43 cellular contexts compared by ENCODE assay signal in genomic region chr1:159431904-159432303, GRCh38. TPM values are rescaled to one million over a fixed set of nuclear protein-coding genes. Genes with fewer than 3 reads are reported as not detected.
"Had no signal": no experiment of that assay in that cellular context is flagged by ENCODE, and none has a peak within 500 bp of the region (broad histone marks: within the 10 kb centered on the region; RNA-seq: fewer than 3 reads in every experiment).

Gene OR10J4 (plus strand): TSS chr1:159432204.

- H3K4me3 Mint-ChIP-seq: activated naive CD4-positive, alpha-beta T cell treated with anti-CD3 and anti-CD28 coated beads for 36 hours; activated naive CD4-positive, alpha-beta T cell treated with anti-CD3 and anti-CD28 coated beads, Interleukin-2, amount 10 ng/mL, durations not matched to agents 7 days and 5 days; activated naive CD4-positive, alpha-beta T cell treated with anti-CD3 and anti-CD28 coated beads, Interleukin-2, amount 50 U/mL, for 24 hours; activated naive CD8-positive, alpha-beta T cell; activated naive CD8-positive, alpha-beta T cell treated with anti-CD3 and anti-CD28 coated beads for 36 hours; activated naive CD8-positive, alpha-beta T cell treated with anti-CD3 and anti-CD28 coated beads, Interleukin-2, amount 10 ng/mL, durations not matched to agents 7 days and 5 days; activated naive CD8-positive, alpha-beta T cell treated with anti-CD3 and anti-CD28 coated beads, Interleukin-2, amount 50 U/mL, for 24 hours; activated T-cell treated with anti-CD3 and anti-CD28 coated beads, Interleukin-2, amount 50 U/mL, for 24 hours; activated T-cell treated with anti-CD3 and anti-CD28 coated beads, Interleukin-2, amount 50 U/mL, for 4 hours; activated T-cell treated with anti-CD3 and anti-CD28 coated beads, Interleukin-2, amount 50 U/mL, for 72 hours; activated T-helper 1 cell treated with anti-CD3 and anti-CD28 coated beads, Interleukin-12 subunit alpha, Interleukin-12 subunit beta, Interleukin-2, Interleukin-4 antibody, amounts not matched to agents 30 ng/mL and 10 ng/mL and 1 ng/mL, durations not matched to agents 14 hours and 24 hours and 36 hours; activated T-helper 17 cell treated with anti-CD3 and anti-CD28 coated beads, Interleukin-2, amount 50 U/mL, for 72 hours; brain; central memory CD8-positive, alpha-beta T cell had no signal

- H3K27ac Mint-ChIP-seq: activated naive CD4-positive, alpha-beta T cell treated with anti-CD3 and anti-CD28 coated beads for 36 hours; activated naive CD4-positive, alpha-beta T cell treated with anti-CD3 and anti-CD28 coated beads, Interleukin-2, amount 10 ng/mL, durations not matched to agents 7 days and 5 days; activated naive CD4-positive, alpha-beta T cell treated with anti-CD3 and anti-CD28 coated beads, Interleukin-2, amount 50 U/mL, for 24 hours; activated naive CD4-positive, alpha-beta T cell treated with anti-CD3 and anti-CD28 coated beads, Interleukin-2, amount 50 U/mL, for 72 hours; activated naive CD8-positive, alpha-beta T cell; activated naive CD8-positive, alpha-beta T cell treated with anti-CD3 and anti-CD28 coated beads for 36 hours; activated naive CD8-positive, alpha-beta T cell treated with anti-CD3 and anti-CD28 coated beads, Interleukin-2, amount 10 ng/mL, durations not matched to agents 7 days and 5 days; activated naive CD8-positive, alpha-beta T cell treated with anti-CD3 and anti-CD28 coated beads, Interleukin-2, amount 50 U/mL, for 24 hours; activated T-cell treated with anti-CD3 and anti-CD28 coated beads, Interleukin-2, amount 50 U/mL, for 24 hours; activated T-cell treated with anti-CD3 and anti-CD28 coated beads, Interleukin-2, amount 50 U/mL, for 72 hours; activated T-helper 1 cell treated with anti-CD3 and anti-CD28 coated beads, Interleukin-12 subunit alpha, Interleukin-12 subunit beta, Interleukin-2, Interleukin-4 antibody, amounts not matched to agents 30 ng/mL and 10 ng/mL and 1 ng/mL, durations not matched to agents 14 hours and 24 hours and 36 hours; activated T-helper 17 cell treated with anti-CD3 and anti-CD28 coated beads, Interleukin-2, amount 50 U/mL, for 72 hours; activated T-helper 2 cell treated with anti-CD3 and anti-CD28 coated beads, Interferon-gamma antibody, Interleukin-2, Interleukin-4, amounts not matched to agents 10 μg/mL and 5 μg/mL and 100 μg/mL, durations not matched to agents 14 hours and 24 hours and 36 hours; brain had no signal

- DNase-seq: activated effector memory CD4-positive, alpha-beta T cell treated with anti-CD3 and anti-CD28 coated beads, Interleukin-2, amount 50 U/mL, for 16 hours; activated effector memory CD4-positive, alpha-beta T cell treated with Interleukin-2 at 50 U/mL for 16 hours; activated gamma-delta T cell; activated gamma-delta T cell treated with Interleukin-2 at 50 U/mL for 16 hours; activated naive CD4-positive, alpha-beta T cell; activated naive CD4-positive, alpha-beta T cell treated with anti-CD3 and anti-CD28 coated beads for 36 hours; activated naive CD4-positive, alpha-beta T cell treated with anti-CD3 and anti-CD28 coated beads, Interleukin-2, amount 10 ng/mL, durations not matched to agents 7 days and 5 days; activated naive CD4-positive, alpha-beta T cell treated with anti-CD3 and anti-CD28 coated beads, Interleukin-2, amount 50 U/mL, for 16 hours; activated naive CD4-positive, alpha-beta T cell treated with Interleukin-2 at 50 U/mL for 16 hours; activated naive CD8-positive, alpha-beta T cell treated with anti-CD3 and anti-CD28 coated beads for 36 hours; activated naive CD8-positive, alpha-beta T cell treated with anti-CD3 and anti-CD28 coated beads, Interleukin-2, amount 10 ng/mL, durations not matched to agents 7 days and 5 days; activated naive CD8-positive, alpha-beta T cell treated with anti-CD3 and anti-CD28 coated beads, Interleukin-2, amount 50 U/mL, for 24 hours; activated T-cell treated with anti-CD3 and anti-CD28 coated beads, Interleukin-2, amount 50 U/mL, for 1 hour; activated T-cell treated with anti-CD3 and anti-CD28 coated beads, Interleukin-2, amount 50 U/mL, for 24 hours; activated T-cell treated with anti-CD3 and anti-CD28 coated beads, Interleukin-2, amount 50 U/mL, for 4 hours; activated T-cell treated with anti-CD3 and anti-CD28 coated beads, Interleukin-2, amount 50 U/mL, for 48 hours; activated T-cell treated with anti-CD3 and anti-CD28 coated beads, Interleukin-2, amount 50 U/mL, for 72 hours; adrenal gland; amniotic stem cell; amygdala; anterior cingulate cortex; aorta; body of pancreas; brain microvascular endothelial cell; caudate nucleus; central memory CD4-positive, alpha-beta T cell; cerebellar nuclear complex had no signal

- H3K9me3 ChIP-seq: adrenal gland, ascending aorta, body of pancreas, breast epithelium had no signal

- H3K4me1 ChIP-seq: adrenal gland, ascending aorta, body of pancreas, breast epithelium had no signal

- H3K27me3 Mint-ChIP-seq: activated naive CD4-positive, alpha-beta T cell treated with anti-CD3 and anti-CD28 coated beads, Interleukin-2, amount 10 ng/mL, durations not matched to agents 7 days and 5 days had no signal

- ATAC-seq: activated naive CD4-positive, alpha-beta T cell treated with anti-CD3 and anti-CD28 coated beads, Interleukin-2, amount 50 U/mL, for 72 hours; activated naive CD8-positive, alpha-beta T cell treated with anti-CD3 and anti-CD28 coated beads, Interleukin-2, amount 50 U/mL, for 24 hours; activated T-cell treated with anti-CD3 and anti-CD28 coated beads, Interleukin-2, amount 50 U/mL, for 4 hours; activated T-cell treated with anti-CD3 and anti-CD28 coated beads, Interleukin-2, amount 50 U/mL, for 72 hours; activated T-helper 17 cell treated with anti-CD3 and anti-CD28 coated beads, Interleukin-2, amount 50 U/mL, for 72 hours; body of pancreas had no signal

- H3K27me3 ChIP-seq: adrenal gland, ascending aorta, body of pancreas, brain microvascular endothelial cell, breast epithelium, cardiac muscle cell had no signal

- H3K36me3 Mint-ChIP-seq: activated naive CD4-positive, alpha-beta T cell treated with anti-CD3 and anti-CD28 coated beads, Interleukin-2, amount 10 ng/mL, durations not matched to agents 7 days and 5 days; activated naive CD4-positive, alpha-beta T cell treated with anti-CD3 and anti-CD28 coated beads, Interleukin-2, amount 50 U/mL, for 24 hours; activated naive CD4-positive, alpha-beta T cell treated with anti-CD3 and anti-CD28 coated beads, Interleukin-2, amount 50 U/mL, for 72 hours; activated naive CD8-positive, alpha-beta T cell; activated naive CD8-positive, alpha-beta T cell treated with anti-CD3 and anti-CD28 coated beads for 36 hours; activated naive CD8-positive, alpha-beta T cell treated with anti-CD3 and anti-CD28 coated beads, Interleukin-2, amount 10 ng/mL, durations not matched to agents 7 days and 5 days; brain had no signal

- H3K9me3 Mint-ChIP-seq: activated naive CD4-positive, alpha-beta T cell treated with anti-CD3 and anti-CD28 coated beads for 36 hours; activated naive CD4-positive, alpha-beta T cell treated with anti-CD3 and anti-CD28 coated beads, Interleukin-2, amount 10 ng/mL, durations not matched to agents 7 days and 5 days; activated naive CD4-positive, alpha-beta T cell treated with anti-CD3 and anti-CD28 coated beads, Interleukin-2, amount 50 U/mL, for 24 hours; activated naive CD4-positive, alpha-beta T cell treated with anti-CD3 and anti-CD28 coated beads, Interleukin-2, amount 50 U/mL, for 72 hours; activated naive CD8-positive, alpha-beta T cell treated with anti-CD3 and anti-CD28 coated beads for 36 hours; activated naive CD8-positive, alpha-beta T cell treated with anti-CD3 and anti-CD28 coated beads, Interleukin-2, amount 10 ng/mL, durations not matched to agents 7 days and 5 days; activated naive CD8-positive, alpha-beta T cell treated with anti-CD3 and anti-CD28 coated beads, Interleukin-2, amount 50 U/mL, for 24 hours; activated T-cell treated with anti-CD3 and anti-CD28 coated beads, Interleukin-2, amount 50 U/mL, for 24 hours; activated T-cell treated with anti-CD3 and anti-CD28 coated beads, Interleukin-2, amount 50 U/mL, for 4 hours; activated T-helper 1 cell treated with anti-CD3 and anti-CD28 coated beads, Interleukin-12 subunit alpha, Interleukin-12 subunit beta, Interleukin-2, Interleukin-4 antibody, amounts not matched to agents 30 ng/mL and 10 ng/mL and 1 ng/mL, durations not matched to agents 14 hours and 24 hours and 36 hours; activated T-helper 17 cell treated with anti-CD3 and anti-CD28 coated beads, Interleukin-2, amount 50 U/mL, for 72 hours; activated T-helper 2 cell treated with anti-CD3 and anti-CD28 coated beads, Interferon-gamma antibody, Interleukin-2, Interleukin-4, amounts not matched to agents 10 μg/mL and 5 μg/mL and 100 μg/mL, durations not matched to agents 14 hours and 24 hours and 36 hours; brain; central memory CD8-positive, alpha-beta T cell had no signal

- H3K27ac ChIP-seq: adrenal gland, ascending aorta, body of pancreas, brain microvascular endothelial cell, breast epithelium, cardiac muscle cell had no signal

- H3K4me1 Mint-ChIP-seq: activated naive CD4-positive, alpha-beta T cell treated with anti-CD3 and anti-CD28 coated beads, Interleukin-2, amount 10 ng/mL, durations not matched to agents 7 days and 5 days; activated naive CD4-positive, alpha-beta T cell treated with anti-CD3 and anti-CD28 coated beads, Interleukin-2, amount 50 U/mL, for 24 hours; activated naive CD8-positive, alpha-beta T cell treated with anti-CD3 and anti-CD28 coated beads for 36 hours; activated naive CD8-positive, alpha-beta T cell treated with anti-CD3 and anti-CD28 coated beads, Interleukin-2, amount 10 ng/mL, durations not matched to agents 7 days and 5 days; activated naive CD8-positive, alpha-beta T cell treated with anti-CD3 and anti-CD28 coated beads, Interleukin-2, amount 50 U/mL, for 24 hours; activated T-helper 17 cell treated with anti-CD3 and anti-CD28 coated beads, Interleukin-2, amount 50 U/mL, for 72 hours; brain; central memory CD8-positive, alpha-beta T cell had no signal

RNA-seq across cellular contexts. Expression of gene OR10J4, which starts in this region (rescaled TPM):
- total RNA-seq: activated naive CD4-positive, alpha-beta T cell treated with anti-CD3 and anti-CD28 coated beads for 36 hours; activated naive CD4-positive, alpha-beta T cell treated with anti-CD3 and anti-CD28 coated beads, Interleukin-2, amount 50 U/mL, for 72 hours; activated naive CD8-positive, alpha-beta T cell treated with anti-CD3 and anti-CD28 coated beads for 36 hours; activated naive CD8-positive, alpha-beta T cell treated with anti-CD3 and anti-CD28 coated beads, Interleukin-2, amount 10 ng/mL, durations not matched to agents 7 days and 5 days; activated T-cell treated with anti-CD3 and anti-CD28 coated beads, Interleukin-2, amount 50 U/mL, for 4 hours; activated T-cell treated with anti-CD3 and anti-CD28 coated beads, Interleukin-2, amount 50 U/mL, for 72 hours; activated T-helper 1 cell treated with anti-CD3 and anti-CD28 coated beads, Interleukin-12 subunit alpha, Interleukin-12 subunit beta, Interleukin-2, Interleukin-4 antibody, amounts not matched to agents 30 ng/mL and 10 ng/mL and 1 ng/mL, durations not matched to agents 14 hours and 24 hours and 36 hours; activated T-helper 17 cell treated with anti-CD3 and anti-CD28 coated beads, Interleukin-2, amount 50 U/mL, for 72 hours; activated T-helper 2 cell treated with anti-CD3 and anti-CD28 coated beads, Interferon-gamma antibody, Interleukin-2, Interleukin-4, amounts not matched to agents 10 μg/mL and 5 μg/mL and 100 μg/mL, durations not matched to agents 14 hours and 24 hours and 36 hours; adrenal gland; aorta; ascending aorta; astrocyte; body of pancreas; breast epithelium; bronchial epithelial cell; cardiac muscle cell; cardiac septum; cerebellum; chondrocyte had no signal
